Comparison of ENCODE assay signal across 1 cellular context in genomic region chr16:27240948-27241531, GRCh38.
TF ChIP-seq lines count a peak whose summit lies in the region.

No MANE protein-coding gene starts in this region.

TF ChIP-seq in HepG2, 621 proteins besides CTCF, POLR2A, EP300 and RAD21:
- TF ChIP-seq ZNF687 (CRISPR knock-in tag; IDR thresholded peaks at IDR 0.05): peak; percentile 23; the same call in 1 of the 2 replicates
- no peak for TF ChIP-seq MBD4 (IDR thresholded peaks at IDR 0.05; ENCODE audit: borderline replicate concordance, low read length)
